Comparison of ENCODE assay signal across 21 cellular contexts in the genomic region with DNA sequence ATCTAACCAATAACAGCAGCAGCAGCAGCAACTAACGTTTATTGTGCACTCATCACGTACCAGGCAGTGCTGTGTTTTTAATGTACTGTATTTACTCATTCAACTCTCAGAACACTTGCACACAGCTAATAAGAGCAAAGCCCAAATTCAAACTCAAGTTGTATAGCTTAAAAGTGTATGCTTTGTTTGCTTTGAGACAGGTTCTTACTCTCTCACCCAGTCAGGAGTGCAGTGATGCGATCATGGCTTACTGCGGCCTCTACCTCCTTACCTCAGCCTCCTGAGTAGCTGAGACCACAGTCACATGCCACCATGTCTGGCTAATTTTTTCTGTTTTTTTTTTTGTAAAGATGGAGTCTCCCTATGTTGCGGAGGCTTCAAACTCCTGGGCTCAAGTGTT.
"Had no signal": no experiment of that assay in that cellular context is flagged by ENCODE, and none has a peak within 500 bp of the region (broad histone marks: within the 10 kb centered on the region; RNA-seq: fewer than 3 reads in every experiment).

No MANE protein-coding gene starts in this region.

- H3K4me1 ChIP-seq: pancreas had no signal

- H3K27me3 ChIP-seq: body of pancreas, esophagus muscularis mucosa, neutrophil, pancreas had no signal

- H3K27me3 Mint-ChIP-seq: activated CD4-positive, alpha-beta T cell treated with anti-CD3 and anti-CD28 coated beads, Interleukin-2, amount 10 ng/mL, durations not matched to agents 24 days and 14 days; activated CD8-positive, alpha-beta memory T cell treated with anti-CD3 and anti-CD28 coated beads, Interleukin-2, amount 10 ng/mL, durations not matched to agents 7 days and 5 days; activated CD8-positive, alpha-beta T cell treated with anti-CD3 and anti-CD28 coated beads for 36 hours; activated naive CD8-positive, alpha-beta T cell treated with anti-CD3 and anti-CD28 coated beads, Interleukin-2, amount 50 U/mL, for 24 hours; effector memory CD8-positive, alpha-beta T cell; type B pancreatic cell had no signal

- H3K4me3 ChIP-seq: body of pancreas, esophagus muscularis mucosa, pancreas, thoracic aorta had no signal

- H3K9me3 ChIP-seq: body of pancreas, esophagus muscularis mucosa, neutrophil, pancreas, thoracic aorta had no signal

- H3K36me3 ChIP-seq: esophagus muscularis mucosa, pancreas, thoracic aorta had no signal

- H3K27ac ChIP-seq: body of pancreas, esophagus muscularis mucosa, neutrophil, pancreas, thoracic aorta had no signal

- DNase-seq: activated CD4-positive, alpha-beta T cell treated with anti-CD3 and anti-CD28 coated beads, Interleukin-2, amount 10 ng/mL, durations not matched to agents 24 days and 14 days; activated CD8-positive, alpha-beta memory T cell treated with anti-CD3 and anti-CD28 coated beads, Interleukin-2, amount 10 ng/mL, durations not matched to agents 7 days and 5 days; activated CD8-positive, alpha-beta T cell treated with anti-CD3 and anti-CD28 coated beads for 36 hours; activated gamma-delta T cell; activated naive CD4-positive, alpha-beta T cell treated with anti-CD3 and anti-CD28 coated beads, Interleukin-2, amount 50 U/mL, for 16 hours; activated naive CD8-positive, alpha-beta T cell treated with anti-CD3 and anti-CD28 coated beads, Interleukin-2, amount 50 U/mL, for 24 hours; activated T-cell treated with anti-CD3 and anti-CD28 coated beads for 4 hours; body of pancreas; caudate nucleus; effector memory CD8-positive, alpha-beta T cell; hippocampal formation; pancreas; right cardiac atrium; stimulated activated CD4-positive, alpha-beta T cell treated with anti-CD3 and anti-CD28 coated beads, Interleukin-4, amount 100 ng/mL, for 24 hours; stimulated activated naive CD4-positive, alpha-beta T cell treated with Interleukin-2 at 50 U/mL for 16 hours; T1000 had no signal

- H3K9me3 Mint-ChIP-seq: activated CD4-positive, alpha-beta T cell treated with anti-CD3 and anti-CD28 coated beads, Interleukin-2, amount 10 ng/mL, durations not matched to agents 24 days and 14 days; activated CD8-positive, alpha-beta T cell treated with anti-CD3 and anti-CD28 coated beads for 36 hours; activated naive CD8-positive, alpha-beta T cell treated with anti-CD3 and anti-CD28 coated beads, Interleukin-2, amount 50 U/mL, for 24 hours; effector memory CD8-positive, alpha-beta T cell; nephron; type B pancreatic cell had no signal

- H3K36me3 Mint-ChIP-seq: type B pancreatic cell had no signal

- ATAC-seq: activated CD8-positive, alpha-beta memory T cell treated with anti-CD3 and anti-CD28 coated beads, Interleukin-2, amount 10 ng/mL, durations not matched to agents 7 days and 5 days; activated CD8-positive, alpha-beta T cell treated with anti-CD3 and anti-CD28 coated beads for 36 hours; activated naive CD8-positive, alpha-beta T cell treated with anti-CD3 and anti-CD28 coated beads, Interleukin-2, amount 50 U/mL, for 24 hours; body of pancreas; effector memory CD8-positive, alpha-beta T cell; right cardiac atrium had no signal

- H3K4me3 Mint-ChIP-seq: activated CD4-positive, alpha-beta T cell treated with anti-CD3 and anti-CD28 coated beads, Interleukin-2, amount 10 ng/mL, durations not matched to agents 24 days and 14 days; activated CD8-positive, alpha-beta memory T cell treated with anti-CD3 and anti-CD28 coated beads, Interleukin-2, amount 10 ng/mL, durations not matched to agents 7 days and 5 days; activated CD8-positive, alpha-beta T cell treated with anti-CD3 and anti-CD28 coated beads for 36 hours; activated naive CD8-positive, alpha-beta T cell treated with anti-CD3 and anti-CD28 coated beads, Interleukin-2, amount 50 U/mL, for 24 hours; effector memory CD8-positive, alpha-beta T cell; nephron; type B pancreatic cell had no signal

- H3K27ac Mint-ChIP-seq: activated CD4-positive, alpha-beta T cell treated with anti-CD3 and anti-CD28 coated beads, Interleukin-2, amount 10 ng/mL, durations not matched to agents 24 days and 14 days; activated CD8-positive, alpha-beta memory T cell treated with anti-CD3 and anti-CD28 coated beads, Interleukin-2, amount 10 ng/mL, durations not matched to agents 7 days and 5 days; activated CD8-positive, alpha-beta T cell treated with anti-CD3 and anti-CD28 coated beads for 36 hours; activated naive CD8-positive, alpha-beta T cell treated with anti-CD3 and anti-CD28 coated beads, Interleukin-2, amount 50 U/mL, for 24 hours; effector memory CD8-positive, alpha-beta T cell; nephron; type B pancreatic cell had no signal
